1 cellular context compared by ENCODE assay signal in genomic region chr7:86058649-86059048, GRCh38.
TF ChIP-seq lines count a peak whose summit lies in the region.

No MANE protein-coding gene starts in this region.

TF ChIP-seq in GM23338, 12 proteins besides CTCF, POLR2A, EP300 and RAD21 (continued from another document):
- TF ChIP-seq ZNF462 (CRISPR knock-in tag; IDR thresholded peaks at IDR 0.05) (no peak), EZH2phosphoT487 (IDR thresholded peaks at IDR 0.05; ENCODE audit: unreplicated experiment) (no peak), ZNF114 (CRISPR knock-in tag; IDR thresholded peaks at IDR 0.05) (no peak), JUNB (IDR thresholded peaks at IDR 0.05; ENCODE audit: unreplicated experiment) (no peak), POLR2AphosphoS5 (IDR thresholded peaks at IDR 0.05; ENCODE audit: low read depth) (no peak)
- TF ChIP-seq, protein P1, sequence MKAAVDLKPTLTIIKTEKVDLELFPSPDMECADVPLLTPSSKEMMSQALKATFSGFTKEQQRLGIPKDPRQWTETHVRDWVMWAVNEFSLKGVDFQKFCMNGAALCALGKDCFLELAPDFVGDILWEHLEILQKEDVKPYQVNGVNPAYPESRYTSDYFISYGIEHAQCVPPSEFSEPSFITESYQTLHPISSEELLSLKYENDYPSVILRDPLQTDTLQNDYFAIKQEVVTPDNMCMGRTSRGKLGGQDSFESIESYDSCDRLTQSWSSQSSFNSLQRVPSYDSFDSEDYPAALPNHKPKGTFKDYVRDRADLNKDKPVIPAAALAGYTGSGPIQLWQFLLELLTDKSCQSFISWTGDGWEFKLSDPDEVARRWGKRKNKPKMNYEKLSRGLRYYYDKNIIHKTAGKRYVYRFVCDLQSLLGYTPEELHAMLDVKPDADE (IDR thresholded peaks at IDR 0.05), result no peak
